Comparison of ENCODE assay signal across 1 cellular context in the genomic region with DNA sequence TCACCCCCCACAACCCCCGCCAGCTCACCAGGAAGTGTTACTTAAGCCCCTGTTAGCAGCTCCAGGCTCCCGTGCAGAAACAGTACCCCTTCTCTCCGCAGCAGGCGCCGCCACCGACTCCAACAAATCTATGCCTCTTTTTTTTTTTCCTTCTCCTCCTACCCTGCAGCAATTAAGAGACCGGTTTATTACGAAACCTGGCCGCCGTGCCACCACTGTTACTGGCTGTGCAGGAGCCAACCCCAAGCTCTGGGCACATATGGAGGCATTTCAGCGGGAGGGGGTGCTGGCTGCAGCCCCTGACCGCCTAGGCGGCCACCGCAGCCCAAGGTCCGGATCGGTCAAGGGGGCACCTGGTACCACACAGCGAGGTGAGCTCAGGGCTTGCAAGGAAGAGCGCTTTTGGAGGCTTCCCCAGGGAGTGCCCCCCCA.
TF ChIP-seq lines count a peak whose summit lies in the region.

No MANE protein-coding gene starts in this region.

TF ChIP-seq in IMR-90, 13 proteins besides CTCF, POLR2A, EP300 and RAD21 (continued from another document):
- TF ChIP-seq BHLHE40 (IDR thresholded peaks at IDR 0.05; ENCODE audit: low read depth, low read length), result no peak
TF ChIP-seq in IMR-90: peak in this region for 4.
